1 cellular context compared by ENCODE assay signal in genomic region chr7:17298840-17299476, GRCh38.
TF ChIP-seq lines count a peak whose summit lies in the region.

No MANE protein-coding gene starts in this region.

TF ChIP-seq in HEK293, 187 proteins besides CTCF, POLR2A, EP300 and RAD21 (continued from another document):
- TF ChIP-seq PATZ1 (tag by site-specific recombination; IDR thresholded peaks at IDR 0.05) (peak; percentile 13; the same call in 1 of the 2 replicates), ZNF335 (tag by site-specific recombination; conservative IDR thresholded peaks at IDR 0.05) (0 out of 2 replicates have a peak, but pooled peaks have one; percentile 3), SP2 (tag by site-specific recombination; IDR thresholded peaks at IDR 0.05) (peak; percentile 21; the same call in 1 of the 2 replicates), ZBTB49 (tag by site-specific recombination; IDR thresholded peaks at IDR 0.05; ENCODE audit: low read depth) (no peak), GLIS2 (tag by site-specific recombination; IDR thresholded peaks at IDR 0.05) (peak; percentile 22; the same call in 1 of the 2 replicates), ZNF223 (tag by site-specific recombination; IDR thresholded peaks at IDR 0.05) (no peak), KLF8 (tag by site-specific recombination; IDR thresholded peaks at IDR 0.05) (peak; percentile 28; the same call in 1 of the 2 replicates), ZBTB48 (tag by site-specific recombination; IDR thresholded peaks at IDR 0.05) (0 out of 2 replicates have a peak, but pooled peaks have one; percentile 16), ZBTB20 (tag by site-specific recombination; IDR thresholded peaks at IDR 0.05) (peak; percentile 32; the same call in 1 of the 2 replicates), ZNF747 (tag by site-specific recombination; IDR thresholded peaks at IDR 0.05) (no peak), ZFHX2 (tag by site-specific recombination; conservative IDR thresholded peaks at IDR 0.05) (peak; percentile 63)
- TF ChIP-seq, protein P1, sequence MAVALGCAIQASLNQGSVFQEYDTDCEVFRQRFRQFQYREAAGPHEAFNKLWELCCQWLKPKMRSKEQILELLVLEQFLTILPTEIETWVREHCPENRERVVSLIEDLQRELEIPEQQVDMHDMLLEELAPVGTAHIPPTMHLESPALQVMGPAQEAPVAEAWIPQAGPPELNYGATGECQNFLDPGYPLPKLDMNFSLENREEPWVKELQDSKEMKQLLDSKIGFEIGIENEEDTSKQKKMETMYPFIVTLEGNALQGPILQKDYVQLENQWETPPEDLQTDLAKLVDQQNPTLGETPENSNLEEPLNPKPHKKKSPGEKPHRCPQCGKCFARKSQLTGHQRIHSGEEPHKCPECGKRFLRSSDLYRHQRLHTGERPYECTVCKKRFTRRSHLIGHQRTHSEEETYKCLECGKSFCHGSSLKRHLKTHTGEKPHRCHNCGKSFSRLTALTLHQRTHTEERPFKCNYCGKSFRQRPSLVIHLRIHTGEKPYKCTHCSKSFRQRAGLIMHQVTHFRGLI (tag by site-specific recombination; IDR thresholded peaks at IDR 0.05), result 0 out of 2 replicates have a peak, but pooled peaks have one; percentile 42
- TF ChIP-seq, protein P2, sequence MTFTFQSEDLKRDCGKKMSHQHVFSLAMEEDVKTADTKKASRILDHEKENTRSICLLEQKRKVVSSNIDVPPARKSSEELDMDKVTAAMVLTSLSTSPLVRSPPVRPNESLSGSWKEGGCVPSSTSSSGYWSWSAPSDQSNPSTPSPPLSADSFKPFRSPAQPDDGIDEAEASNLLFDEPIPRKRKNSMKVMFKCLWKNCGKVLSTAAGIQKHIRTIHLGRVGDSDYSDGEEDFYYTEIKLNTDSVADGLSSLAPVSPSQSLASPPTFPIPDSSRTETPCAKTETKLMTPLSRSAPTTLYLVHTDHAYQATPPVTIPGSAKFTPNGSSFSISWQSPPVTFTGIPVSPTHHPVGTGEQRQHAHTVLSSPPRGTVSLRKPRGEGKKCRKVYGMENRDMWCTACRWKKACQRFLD (tag by site-specific recombination; IDR thresholded peaks at IDR 0.05), result no peak
